Comparison of ENCODE assay signal across 26 cellular contexts in genomic region chr12:89257355-89257754, GRCh38.
"Had no signal": no experiment of that assay in that cellular context is flagged by ENCODE, and none has a peak within 500 bp of the region (broad histone marks: within the 10 kb centered on the region; RNA-seq: fewer than 3 reads in every experiment).

No MANE protein-coding gene starts in this region.

- H3K4me1 ChIP-seq: psoas muscle, upper lobe of right lung, uterus had no signal

- FAIRE-seq: pancreas, small intestine had no signal

- H3K27ac ChIP-seq: neutrophil, pancreas, psoas muscle, right lobe of liver, sigmoid colon, stomach, tibial artery, transverse colon, upper lobe of right lung, uterus had no signal

- H3K4me3 ChIP-seq: pancreas, psoas muscle, right lobe of liver, sigmoid colon, stomach, tibial artery, transverse colon, upper lobe of right lung, uterus had no signal

- ATAC-seq: naive thymus-derived CD4-positive, alpha-beta T cell; pancreas; psoas muscle; right cardiac atrium; right lobe of liver; stimulated activated effector memory CD8-positive, alpha-beta T cell treated with anti-CD3 and anti-CD28 coated beads, Interleukin-12 subunit alpha, Interleukin-12 subunit beta, amount 100 ng/mL, for 72 hours; stimulated activated naive B cell treated with anti-CD40 and anti-IgM and Interleukin-4, amounts not matched to agents 10 μg/mL and 1 μg/mL and 100 μg/mL, for 72 hours; upper lobe of right lung had no signal

- H3K27me3 ChIP-seq: neutrophil, pancreas, right lobe of liver, sigmoid colon, stomach, tibial artery, transverse colon, upper lobe of right lung, uterus had no signal

- H3K36me3 ChIP-seq: neutrophil, pancreas, right lobe of liver, sigmoid colon, stomach, tibial artery, transverse colon, upper lobe of right lung, uterus had no signal

- DNase-seq: naive thymus-derived CD4-positive, alpha-beta T cell; natural killer cell; nucleus accumbens; pancreas; psoas muscle; right cardiac atrium; right lobe of liver; sigmoid colon; small intestine; stimulated activated CD4-positive, alpha-beta T cell treated with anti-CD3 and anti-CD28 coated beads, Interleukin-15, amount 100 ng/mL, for 24 hours; stimulated activated CD4-positive, alpha-beta T cell treated with anti-CD3 and anti-CD28 coated beads, Interleukin-2, amount 100 ng/mL, for 24 hours; stimulated activated CD4-positive, alpha-beta T cell treated with anti-CD3 and anti-CD28 coated beads, Interleukin-2, amount 100 ng/mL, for 48 hours; stimulated activated CD4-positive, alpha-beta T cell treated with anti-CD3 and anti-CD28 coated beads, Interleukin-4, amount 100 ng/mL, for 24 hours; stimulated activated naive B cell treated with anti-CD40 and anti-IgM and Interleukin-4, amounts not matched to agents 10 μg/mL and 1 μg/mL and 100 μg/mL, for 72 hours; stimulated activated naive CD4-positive, alpha-beta T cell treated with Interleukin-2 at 50 U/mL for 16 hours; stomach; tibial artery; transverse colon; upper lobe of right lung; uterus had no signal

- H3K36me3 Mint-ChIP-seq: stimulated activated effector memory CD8-positive, alpha-beta T cell treated with anti-CD3 and anti-CD28 coated beads, Interleukin-12 subunit alpha, Interleukin-12 subunit beta, amount 100 ng/mL, for 72 hours; type B pancreatic cell had no signal

- H3K27ac Mint-ChIP-seq: naive thymus-derived CD4-positive, alpha-beta T cell; natural killer cell; nephron; progenitor cell of endocrine pancreas; stimulated activated effector memory CD8-positive, alpha-beta T cell treated with anti-CD3 and anti-CD28 coated beads, Interleukin-12 subunit alpha, Interleukin-12 subunit beta, amount 100 ng/mL, for 72 hours; stimulated activated naive B cell treated with anti-CD40 and anti-IgM and Interleukin-4, amounts not matched to agents 10 μg/mL and 1 μg/mL and 100 μg/mL, for 72 hours; stimulated activated naive CD8-positive, alpha-beta T cell treated with anti-CD3 and anti-CD28 coated beads, Interleukin-15, Interleukin-2, amounts not matched to agents 100 ng/mL and 50 ng/mL, for 24 hours; type B pancreatic cell had no signal

- H3K9me3 ChIP-seq: neutrophil, pancreas, psoas muscle, right lobe of liver, sigmoid colon, transverse colon, upper lobe of right lung, uterus had no signal
